3 cellular contexts compared by ENCODE assay signal in genomic region chr12:29649722-29650121, GRCh38.
"Had no signal": no experiment of that assay in that cellular context is flagged by ENCODE, and none has a peak within 500 bp of the region (broad histone marks: within the 10 kb centered on the region; RNA-seq: fewer than 3 reads in every experiment).

No MANE protein-coding gene starts in this region.

- ATAC-seq: GM12878 had no signal

- H3K4me3 ChIP-seq: GM12878 had no signal

- DNase-seq: GDM1, GF-D8 had no signal
